10 cellular contexts compared by ENCODE assay signal in genomic region chr2:150548527-150548926, GRCh38.
DNase-seq lines count a peak whose midpoint lies in the region; TF ChIP-seq lines count a peak whose summit lies in the region.
"Had no signal": no experiment of that assay in that cellular context is flagged by ENCODE, and none has a peak within 500 bp of the region (broad histone marks: within the 10 kb centered on the region; RNA-seq: fewer than 3 reads in every experiment).

No MANE protein-coding gene starts in this region.

- H3K4me1 Mint-ChIP-seq in HFFc6 (ENCODE audit: low read depth) = peaks cover 23% of the 10 kb centered on the region

- no peak overlapping the region for H3K27ac Mint-ChIP-seq in HFFc6

- no peaks in the 10 kb centered on the region for H3K36me3 ChIP-seq in kidney epithelial cell (ENCODE audit: control insufficient read depth, insufficient read depth, low read length)

- H3K4me3 ChIP-seq in kidney epithelial cell (ENCODE audit: low read depth, low read length) = no peak overlapping the region

- TF ChIP-seq CTCF in HFFc6 (IDR thresholded peaks at IDR 0.05) (peak; percentile 71), kidney epithelial cell (IDR thresholded peaks at IDR 0.05; ENCODE audit: insufficient read depth, low read length, poor library complexity, severe bottlenecking) (peak; percentile 45)

- in situ Hi-C loops in SK-MEL-5 (cut with HindIII; ENCODE audit: low pct_unique_long_range_greater_than_20kb, low sequenced_read_pairs) = no loop called here

- H3K27me3 ChIP-seq in kidney epithelial cell (ENCODE audit: control insufficient read depth, insufficient read depth, low read length) = no peaks in the 10 kb centered on the region

- H3K27me3 Mint-ChIP-seq in HFFc6 (ENCODE audit: insufficient read depth) = no peaks in the 10 kb centered on the region

- H3K9me3 Mint-ChIP-seq in HFFc6 = no peaks in the 10 kb centered on the region

- no peaks in the 10 kb centered on the region for H3K36me3 Mint-ChIP-seq in HFFc6 (ENCODE audit: low read depth)

- no peak overlapping the region for H3K4me3 Mint-ChIP-seq in HFFc6

- peak; percentile 50 for DNase-seq in ELR (ENCODE audit: low read depth)
- DNase-seq in HFFc6 = peak; percentile 24
- DNase-seq in SK-MEL-5 (ENCODE audit: low read depth, low spot score) = peak; percentile 65
- no peak for DNase-seq in kidney epithelial cell (ENCODE audit: low read depth)
- DNase-seq in NCI-H1694 (lab: John Stamatoyannopoulos, UW) = no peak
- DNase-seq in LoVo (ENCODE audit: low spot score) = no peak
- no peak for DNase-seq in stimulated activated CD4-positive, alpha-beta T cell treated with anti-CD3 and anti-CD28 coated beads, Interleukin-2, amount 100 ng/mL, for 24 hours
- DNase-seq in NCI-H2029 treated with DMSO at 0.1 percent for 48 hours (lab: John Stamatoyannopoulos, UW) = no peak
- DNase-seq: activated naive CD4-positive, alpha-beta T cell; NCI-H446 treated with DMSO at 0.1 percent for 48 hours had no signal

Comparison
In these comparisons a context has a peak if more than half of its experiments do, and no peak if none do; other contexts are left out.
1. DNase-seq: peak in ELR (single experiment), HFFc6 (single experiment) and SK-MEL-5 (single experiment); none in kidney epithelial cell (single experiment), NCI-H1694 (single experiment), LoVo (single experiment), stimulated activated CD4-positive, alpha-beta T cell treated with anti-CD3 and anti-CD28 coated beads, Interleukin-2, amount 100 ng/mL, for 24 hours (0 of 2) and NCI-H2029 treated with DMSO at 0.1 percent for 48 hours (single experiment).